13 cellular contexts compared by ENCODE assay signal in genomic region chr15:22788004-22788403, GRCh38. TPM values are rescaled to one million over a fixed set of nuclear protein-coding genes. Genes with fewer than 3 reads are reported as not detected.
A peak's percentile ranks its signal among the peaks of the same experiment; 100 is the strongest.
DNase-seq lines count a peak whose midpoint lies in the region; ATAC-seq and TF ChIP-seq lines count a peak whose summit lies in the region.
"Had no signal": no experiment of that assay in that cellular context is flagged by ENCODE, and none has a peak within 500 bp of the region (broad histone marks: within the 10 kb centered on the region; RNA-seq: fewer than 3 reads in every experiment).

No MANE protein-coding gene starts in this region.

- H3K36me3 ChIP-seq in left ventricle myocardium inferior (peaks cover 10% of the 10 kb centered on the region), transverse colon (no peaks in the 10 kb centered on the region), MM.1S (replicated peaks; ENCODE audit: insufficient read depth, low read length) (peaks cover 4% of the 10 kb centered on the region)
- H3K36me3 ChIP-seq: heart right ventricle had no signal

- peaks cover 12% of the 10 kb centered on the region for H3K4me1 Mint-ChIP-seq in WTC11
- peaks cover 1% of the 10 kb centered on the region for H3K4me1 Mint-ChIP-seq in glutamatergic neuron (ENCODE audit: low read depth, unreplicated experiment)

- H3K9ac ChIP-seq in MM.1S (ENCODE audit: low read length), result no peak overlapping the region

- intact Hi-C loops in cardiac septum (cut with DNase I) (loop anchor here (10.0 kb wide), 1 partner anchor 47 kb away; the partner anchor contains the start of gene NIPA2), left ventricle myocardium inferior (cut with micrococcal nuclease) (no loop called here), transverse colon (cut with DNase I; ENCODE audit: low total_unique reads) (no loop called here)

- peaks cover 12% of the 10 kb centered on the region; the same call in 1 of the 2 replicates for H3F3A ChIP-seq in MM.1S (ENCODE audit: insufficient read depth, low read length)

- H3K9me3 Mint-ChIP-seq in WTC11 (peaks cover 5% of the 10 kb centered on the region), glutamatergic neuron (ENCODE audit: unreplicated experiment) (peaks cover 5% of the 10 kb centered on the region)

- H3K27me3 ChIP-seq in left ventricle myocardium inferior (ENCODE audit: low read depth) (no peaks in the 10 kb centered on the region), transverse colon (no peaks in the 10 kb centered on the region), MM.1S (replicated peaks; ENCODE audit: insufficient read depth, low read length) (no peaks in the 10 kb centered on the region)
- H3K27me3 ChIP-seq: heart right ventricle had no signal

- H3K4me3 Mint-ChIP-seq in WTC11 (peak overlapping the region; percentile 89), glutamatergic neuron (ENCODE audit: unreplicated experiment) (peak overlapping the region; percentile 93)

- H3K27ac Mint-ChIP-seq in WTC11, result no peak overlapping the region
- H3K27ac Mint-ChIP-seq in glutamatergic neuron (ENCODE audit: unreplicated experiment), result no peak overlapping the region

- ATAC-seq in WTC11, result no peak

- no peaks in the 10 kb centered on the region for H3K9me2 ChIP-seq in MM.1S (replicated peaks; ENCODE audit: insufficient read depth, low read length)

- no peak overlapping the region for H3K4me2 ChIP-seq in MM.1S (ENCODE audit: low read depth, low read length)

- peaks cover 18% of the 10 kb centered on the region for H3K9me3 ChIP-seq in left ventricle myocardium inferior (replicated peaks)
- no peaks in the 10 kb centered on the region for H3K9me3 ChIP-seq in transverse colon
- no peaks in the 10 kb centered on the region for H3K9me3 ChIP-seq in MM.1S (replicated peaks; ENCODE audit: insufficient read depth, low read length)

- WGBS in transverse colon (ENCODE audit: low coverage in 1 of 2), 2 donors, result 93 to 95% methylated on average over 5 to 20 of the region's 20 CpGs

- H3K27ac ChIP-seq in left ventricle myocardium inferior (replicated peaks) (no peak overlapping the region), transverse colon (no peak overlapping the region), MM.1S (ENCODE audit: low read length) (no peak overlapping the region)

- POLR2A ChIA-PET in WTC11 (lab: Charles Lee), result no interaction called here

- no peak overlapping the region for H3K4me3 ChIP-seq in left ventricle myocardium inferior
- no peak overlapping the region for H3K4me3 ChIP-seq in transverse colon
- H3K4me3 ChIP-seq in MM.1S (ENCODE audit: low read length), result no peak overlapping the region

- no peak for TF ChIP-seq EP300 in transverse colon (IDR thresholded peaks at IDR 0.05; ENCODE audit: low read depth)

- H2AFZ ChIP-seq in MM.1S (ENCODE audit: low read length), result no peak overlapping the region

- peak; percentile 63 for DNase-seq in cardiac septum (ENCODE audit: low spot score)
- DNase-seq in left ventricle myocardium inferior, result no peak
- no peak for DNase-seq in WTC11 (ENCODE audit: low spot score)
- DNase-seq in glutamatergic neuron, result no peak
- peak; percentile 7 for DNase-seq in transverse colon
- DNase-seq in NCI-H774 (lab: John Stamatoyannopoulos, UW), result no peak
- DNase-seq in DMS53 (lab: John Stamatoyannopoulos, UW), result no peak
- DNase-seq in MM.1S, result no peak
- DNase-seq: AML-193; heart right ventricle; NCI-H1105; stimulated activated CD8-positive, alpha-beta memory T cell treated with anti-CD3 and anti-CD28 coated beads, Interleukin-4, amount 100 ng/mL, for 48 hours; T-helper 9 cell had no signal

- TF ChIP-seq CTCF in left ventricle myocardium inferior (IDR thresholded peaks at IDR 0.05; ENCODE audit: borderline replicate concordance) (no peak), WTC11 (IDR thresholded peaks at IDR 0.05) (no peak), glutamatergic neuron (IDR thresholded peaks at IDR 0.05; ENCODE audit: partially characterized antibody, unreplicated experiment) (no peak), transverse colon (IDR thresholded peaks at IDR 0.05) (no peak), MM.1S (IDR thresholded peaks at IDR 0.05; ENCODE audit: low read length) (no peak)

- H3K36me3 Mint-ChIP-seq in WTC11 (peaks cover 7% of the 10 kb centered on the region), glutamatergic neuron (ENCODE audit: unreplicated experiment) (peaks cover 4% of the 10 kb centered on the region)

- H3K27me3 Mint-ChIP-seq in WTC11 (ENCODE audit: low read depth) (peaks cover 11% of the 10 kb centered on the region), glutamatergic neuron (ENCODE audit: unreplicated experiment) (peaks cover 8% of the 10 kb centered on the region)

- H4K20me1 ChIP-seq in MM.1S (ENCODE audit: insufficient read depth, low read length), result no peaks in the 10 kb centered on the region

- H3K4me1 ChIP-seq in left ventricle myocardium inferior, result peaks cover 23% of the 10 kb centered on the region
- H3K4me1 ChIP-seq in transverse colon, result peaks cover 3 to 10% (median 6%) of the 10 kb centered on the region in 4 donors
- H3K4me1 ChIP-seq in MM.1S (ENCODE audit: low read length), result no peaks in the 10 kb centered on the region

- peaks cover 61% of the 10 kb centered on the region for H3K79me2 ChIP-seq in MM.1S (ENCODE audit: low read length)

- in situ Hi-C loops in transverse colon (cut with MboI; ENCODE audit: low pct_ligation_motif_present in 1 of 4, low pct_unique_long_range_greater_than_20kb in 1 of 4, low sequenced_read_pairs in 3 of 4), result no loop called here

- no peak for TF ChIP-seq POLR2A in transverse colon (IDR thresholded peaks at IDR 0.05)

- CTCF ChIA-PET in WTC11 (lab: Charles Lee), result no interaction called here

TF ChIP-seq in WTC11, 78 proteins besides CTCF, POLR2A, EP300 and RAD21:
- TF ChIP-seq PREB (CRISPR knock-in tag; IDR thresholded peaks at IDR 0.05; ENCODE audit: borderline replicate concordance), result no peak

RNA-seq across cellular contexts. Expression of gene NIPA1, which starts 1.6 kb away (rescaled TPM):
- total RNA-seq in cardiac septum (6.1 TPM), left ventricle myocardium inferior (5.3 TPM), WTC11 (2021) (19.0 to 22.4 TPM (median 19.9 TPM) in 3 replicates), glutamatergic neuron (ENCODE audit: unreplicated experiment) (41.5 TPM), transverse colon (10 to 100 TPM in 2 of 4 donors, 1 to 10 TPM in 2; 5.2 to 19.3 (median 13.2) TPM)

RNA-seq across cellular contexts. Expression of gene NIPA2, which starts 50.5 kb away (rescaled TPM):
- 24.3 TPM for total RNA-seq in cardiac septum
- 21.4 TPM for total RNA-seq in left ventricle myocardium inferior
- 68.9 to 79.5 TPM (median 69.4 TPM) in 3 replicates for total RNA-seq in WTC11 (2021)
- 121 TPM for total RNA-seq in glutamatergic neuron (ENCODE audit: unreplicated experiment)
- total RNA-seq in transverse colon, result 10 to 100 TPM; 14.7 to 78.6 (median 50.4) TPM

Comparison
In these comparisons a context has a peak if more than half of its experiments do, and no peak if none do; other contexts are left out.
1. DNase-seq: peak in cardiac septum (single experiment) and transverse colon (single experiment); none in left ventricle myocardium inferior (single experiment), WTC11 (single experiment), glutamatergic neuron (single experiment), NCI-H774 (single experiment), DMS53 (single experiment) and MM.1S (single experiment).